Comparison of ENCODE assay signal across 1 cellular context in the genomic region with DNA sequence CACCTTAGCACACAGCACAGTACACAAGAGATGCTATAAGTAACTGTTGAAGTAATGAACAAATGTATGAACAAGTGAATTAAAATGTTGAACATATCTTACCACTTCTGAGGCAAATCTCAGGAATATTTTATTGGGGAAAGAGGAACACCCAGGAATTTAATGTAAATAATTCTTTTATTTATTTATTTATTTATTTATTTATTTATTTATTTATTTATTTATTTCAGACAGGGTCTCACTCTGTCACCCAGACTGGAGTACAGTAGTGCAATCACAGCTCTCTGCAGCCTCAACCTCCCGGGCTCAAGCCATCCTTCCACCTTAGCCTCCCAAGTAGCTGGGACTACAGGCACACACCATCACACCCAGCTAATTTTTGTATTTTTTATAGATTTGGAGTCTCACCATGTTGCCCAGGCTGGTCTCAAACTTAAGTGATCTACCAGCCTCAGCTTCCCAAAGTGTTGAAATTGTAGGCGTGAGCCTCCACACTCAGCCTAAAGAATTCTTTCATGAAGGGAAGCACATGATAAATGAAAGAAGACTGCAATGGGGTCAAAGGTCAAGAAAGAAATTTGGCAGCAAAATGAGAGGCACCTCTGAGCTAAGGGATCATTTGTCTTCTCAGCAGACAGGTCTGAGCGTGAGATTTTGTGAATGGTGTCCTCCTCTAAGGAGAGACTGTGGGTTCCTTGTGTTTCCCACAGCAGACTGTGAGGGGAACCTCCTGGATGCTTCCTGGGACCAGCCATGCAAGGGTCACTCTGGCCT.
A peak's percentile ranks its signal among the peaks of the same experiment; 100 is the strongest.
TF ChIP-seq lines count a peak whose summit lies in the region.

No MANE protein-coding gene starts in this region.

TF ChIP-seq in HEK293, 187 proteins besides CTCF, POLR2A, EP300 and RAD21 (continued from another document and continues in another):
- TF ChIP-seq, protein P1, sequence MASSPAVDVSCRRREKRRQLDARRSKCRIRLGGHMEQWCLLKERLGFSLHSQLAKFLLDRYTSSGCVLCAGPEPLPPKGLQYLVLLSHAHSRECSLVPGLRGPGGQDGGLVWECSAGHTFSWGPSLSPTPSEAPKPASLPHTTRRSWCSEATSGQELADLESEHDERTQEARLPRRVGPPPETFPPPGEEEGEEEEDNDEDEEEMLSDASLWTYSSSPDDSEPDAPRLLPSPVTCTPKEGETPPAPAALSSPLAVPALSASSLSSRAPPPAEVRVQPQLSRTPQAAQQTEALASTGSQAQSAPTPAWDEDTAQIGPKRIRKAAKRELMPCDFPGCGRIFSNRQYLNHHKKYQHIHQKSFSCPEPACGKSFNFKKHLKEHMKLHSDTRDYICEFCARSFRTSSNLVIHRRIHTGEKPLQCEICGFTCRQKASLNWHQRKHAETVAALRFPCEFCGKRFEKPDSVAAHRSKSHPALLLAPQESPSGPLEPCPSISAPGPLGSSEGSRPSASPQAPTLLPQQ (tag by site-specific recombination; IDR thresholded peaks at IDR 0.05) = no peak
- TF ChIP-seq PBX3 (CRISPR knock-in tag; IDR thresholded peaks at IDR 0.05) = no peak
- TF ChIP-seq ZSCAN30 (tag by site-specific recombination; IDR thresholded peaks at IDR 0.05) = no peak
- no peak for TF ChIP-seq ZNF48 (tag by site-specific recombination; IDR thresholded peaks at IDR 0.05)
- TF ChIP-seq, protein P2, sequence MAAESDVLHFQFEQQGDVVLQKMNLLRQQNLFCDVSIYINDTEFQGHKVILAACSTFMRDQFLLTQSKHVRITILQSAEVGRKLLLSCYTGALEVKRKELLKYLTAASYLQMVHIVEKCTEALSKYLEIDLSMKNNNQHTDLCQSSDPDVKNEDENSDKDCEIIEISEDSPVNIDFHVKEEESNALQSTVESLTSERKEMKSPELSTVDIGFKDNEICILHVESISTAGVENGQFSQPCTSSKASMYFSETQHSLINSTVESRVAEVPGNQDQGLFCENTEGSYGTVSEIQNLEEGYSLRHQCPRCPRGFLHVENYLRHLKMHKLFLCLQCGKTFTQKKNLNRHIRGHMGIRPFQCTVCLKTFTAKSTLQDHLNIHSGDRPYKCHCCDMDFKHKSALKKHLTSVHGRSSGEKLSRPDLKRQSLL (tag by site-specific recombination; IDR thresholded peaks at IDR 0.05) = no peak
- TF ChIP-seq ZNF280D (tag by site-specific recombination; IDR thresholded peaks at IDR 0.05) = no peak
- no peak for TF ChIP-seq SP7 (tag by site-specific recombination; IDR thresholded peaks at IDR 0.05)
- TF ChIP-seq ZNF623 (tag by site-specific recombination; IDR thresholded peaks at IDR 0.05) = peak; percentile 58
- TF ChIP-seq REPIN1 (tag by site-specific recombination; IDR thresholded peaks at IDR 0.05; ENCODE audit: low read depth) = no peak
- TF ChIP-seq ZXDB (tag by site-specific recombination; IDR thresholded peaks at IDR 0.05) = peak; percentile 62; the same call in 1 of the 2 replicates
- TF ChIP-seq ZNF221 (tag by site-specific recombination; IDR thresholded peaks at IDR 0.05; ENCODE audit: borderline replicate concordance) = no peak
- TF ChIP-seq, protein P3, sequence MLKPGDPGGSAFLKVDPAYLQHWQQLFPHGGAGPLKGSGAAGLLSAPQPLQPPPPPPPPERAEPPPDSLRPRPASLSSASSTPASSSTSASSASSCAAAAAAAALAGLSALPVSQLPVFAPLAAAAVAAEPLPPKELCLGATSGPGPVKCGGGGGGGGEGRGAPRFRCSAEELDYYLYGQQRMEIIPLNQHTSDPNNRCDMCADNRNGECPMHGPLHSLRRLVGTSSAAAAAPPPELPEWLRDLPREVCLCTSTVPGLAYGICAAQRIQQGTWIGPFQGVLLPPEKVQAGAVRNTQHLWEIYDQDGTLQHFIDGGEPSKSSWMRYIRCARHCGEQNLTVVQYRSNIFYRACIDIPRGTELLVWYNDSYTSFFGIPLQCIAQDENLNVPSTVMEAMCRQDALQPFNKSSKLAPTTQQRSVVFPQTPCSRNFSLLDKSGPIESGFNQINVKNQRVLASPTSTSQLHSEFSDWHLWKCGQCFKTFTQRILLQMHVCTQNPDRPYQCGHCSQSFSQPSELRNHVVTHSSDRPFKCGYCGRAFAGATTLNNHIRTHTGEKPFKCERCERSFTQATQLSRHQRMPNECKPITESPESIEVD (tag by site-specific recombination; IDR thresholded peaks at IDR 0.05) = no peak
- TF ChIP-seq ZNF433 (tag by site-specific recombination; IDR thresholded peaks at IDR 0.05; ENCODE audit: low read depth) = peak; percentile 32; the same call in 1 of the 2 replicates
- TF ChIP-seq BCL11B (tag by site-specific recombination; IDR thresholded peaks at IDR 0.05; ENCODE audit: low read depth) = no peak
- TF ChIP-seq KLF9 (tag by site-specific recombination; IDR thresholded peaks at IDR 0.05; ENCODE audit: low read depth) = no peak
- no peak for TF ChIP-seq ZBTB17 (tag by site-specific recombination; IDR thresholded peaks at IDR 0.05)
- TF ChIP-seq ZNF626 (tag by site-specific recombination; IDR thresholded peaks at IDR 0.05) = no peak
- TF ChIP-seq ZNF266 (tag by site-specific recombination; IDR thresholded peaks at IDR 0.05; ENCODE audit: low read depth) = 0 out of 2 replicates have a peak, but pooled peaks have one; percentile 54
- 0 out of 2 replicates have a peak, but pooled peaks have one; percentile 52 for TF ChIP-seq ZNF560 (tag by site-specific recombination; IDR thresholded peaks at IDR 0.05; ENCODE audit: borderline replicate concordance)
- TF ChIP-seq, protein P4, sequence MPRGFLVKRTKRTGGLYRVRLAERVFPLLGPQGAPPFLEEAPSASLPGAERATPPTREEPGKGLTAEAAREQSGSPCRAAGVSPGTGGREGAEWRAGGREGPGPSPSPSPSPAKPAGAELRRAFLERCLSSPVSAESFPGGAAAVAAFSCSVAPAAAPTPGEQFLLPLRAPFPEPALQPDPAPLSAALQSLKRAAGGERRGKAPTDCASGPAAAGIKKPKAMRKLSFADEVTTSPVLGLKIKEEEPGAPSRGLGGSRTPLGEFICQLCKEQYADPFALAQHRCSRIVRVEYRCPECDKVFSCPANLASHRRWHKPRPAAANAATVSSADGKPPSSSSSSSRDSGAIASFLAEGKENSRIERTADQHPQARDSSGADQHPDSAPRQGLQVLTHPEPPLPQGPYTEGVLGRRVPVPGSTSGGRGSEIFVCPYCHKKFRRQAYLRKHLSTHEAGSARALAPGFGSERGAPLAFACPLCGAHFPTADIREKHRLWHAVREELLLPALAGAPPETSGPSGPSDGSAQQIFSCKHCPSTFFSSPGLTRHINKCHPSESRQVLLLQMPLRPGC (tag by site-specific recombination; IDR thresholded peaks at IDR 0.05) = no peak
- TF ChIP-seq ZNF354C (tag by site-specific recombination; IDR thresholded peaks at IDR 0.05; ENCODE audit: borderline replicate concordance, low read depth) = no peak
- no peak for TF ChIP-seq ZNF791 (tag by site-specific recombination; IDR thresholded peaks at IDR 0.05)
- TF ChIP-seq ZNF624 (tag by site-specific recombination; IDR thresholded peaks at IDR 0.05) = no peak
- no peak for TF ChIP-seq ZNF133 (tag by site-specific recombination; IDR thresholded peaks at IDR 0.05)
- no peak for TF ChIP-seq ZNF473 (tag by site-specific recombination; IDR thresholded peaks at IDR 0.05)
- TF ChIP-seq ZNF580 (tag by site-specific recombination; IDR thresholded peaks at IDR 0.05) = no peak
- no peak for TF ChIP-seq SETDB1 (IDR thresholded peaks at IDR 0.05; ENCODE audit: insufficient read length, low read length)
- TF ChIP-seq ZNF830 (tag by site-specific recombination; IDR thresholded peaks at IDR 0.05; ENCODE audit: low read depth) = no peak
- TF ChIP-seq ZNF37A (tag by site-specific recombination; IDR thresholded peaks at IDR 0.05) = no peak
- TF ChIP-seq, protein P5, sequence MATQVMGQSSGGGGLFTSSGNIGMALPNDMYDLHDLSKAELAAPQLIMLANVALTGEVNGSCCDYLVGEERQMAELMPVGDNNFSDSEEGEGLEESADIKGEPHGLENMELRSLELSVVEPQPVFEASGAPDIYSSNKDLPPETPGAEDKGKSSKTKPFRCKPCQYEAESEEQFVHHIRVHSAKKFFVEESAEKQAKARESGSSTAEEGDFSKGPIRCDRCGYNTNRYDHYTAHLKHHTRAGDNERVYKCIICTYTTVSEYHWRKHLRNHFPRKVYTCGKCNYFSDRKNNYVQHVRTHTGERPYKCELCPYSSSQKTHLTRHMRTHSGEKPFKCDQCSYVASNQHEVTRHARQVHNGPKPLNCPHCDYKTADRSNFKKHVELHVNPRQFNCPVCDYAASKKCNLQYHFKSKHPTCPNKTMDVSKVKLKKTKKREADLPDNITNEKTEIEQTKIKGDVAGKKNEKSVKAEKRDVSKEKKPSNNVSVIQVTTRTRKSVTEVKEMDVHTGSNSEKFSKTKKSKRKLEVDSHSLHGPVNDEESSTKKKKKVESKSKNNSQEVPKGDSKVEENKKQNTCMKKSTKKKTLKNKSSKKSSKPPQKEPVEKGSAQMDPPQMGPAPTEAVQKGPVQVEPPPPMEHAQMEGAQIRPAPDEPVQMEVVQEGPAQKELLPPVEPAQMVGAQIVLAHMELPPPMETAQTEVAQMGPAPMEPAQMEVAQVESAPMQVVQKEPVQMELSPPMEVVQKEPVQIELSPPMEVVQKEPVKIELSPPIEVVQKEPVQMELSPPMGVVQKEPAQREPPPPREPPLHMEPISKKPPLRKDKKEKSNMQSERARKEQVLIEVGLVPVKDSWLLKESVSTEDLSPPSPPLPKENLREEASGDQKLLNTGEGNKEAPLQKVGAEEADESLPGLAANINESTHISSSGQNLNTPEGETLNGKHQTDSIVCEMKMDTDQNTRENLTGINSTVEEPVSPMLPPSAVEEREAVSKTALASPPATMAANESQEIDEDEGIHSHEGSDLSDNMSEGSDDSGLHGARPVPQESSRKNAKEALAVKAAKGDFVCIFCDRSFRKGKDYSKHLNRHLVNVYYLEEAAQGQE (tag by site-specific recombination; IDR thresholded peaks at IDR 0.05) = no peak
- 0 out of 2 replicates have a peak, but pooled peaks have one; percentile 13 for TF ChIP-seq ZNF629 (tag by site-specific recombination; IDR thresholded peaks at IDR 0.05)
- TF ChIP-seq ZBTB11 (tag by site-specific recombination; conservative IDR thresholded peaks at IDR 0.05; ENCODE audit: low read depth) = peak; percentile 75
- no peak for TF ChIP-seq ZNF777 (tag by site-specific recombination; IDR thresholded peaks at IDR 0.05; ENCODE audit: borderline replicate concordance)
- TF ChIP-seq ZNF610 (tag by site-specific recombination; IDR thresholded peaks at IDR 0.05; ENCODE audit: borderline replicate concordance) = no peak
- no peak for TF ChIP-seq ELK4 (IDR thresholded peaks at IDR 0.05; ENCODE audit: borderline replicate concordance, low read depth, low read length)
- TF ChIP-seq GLI2 (tag by site-specific recombination; IDR thresholded peaks at IDR 0.05; ENCODE audit: borderline replicate concordance, low read depth) = no peak; the same call in 1 of the 2 replicates
